21 cellular contexts compared by ENCODE assay signal in genomic region chr6:102352552-102352951, GRCh38.
DNase-seq lines count a peak whose midpoint lies in the region; ATAC-seq, FAIRE-seq and TF ChIP-seq lines count a peak whose summit lies in the region.
"Had no signal": no experiment of that assay in that cellular context is flagged by ENCODE, and none has a peak within 500 bp of the region (broad histone marks: within the 10 kb centered on the region; RNA-seq: fewer than 3 reads in every experiment).

No MANE protein-coding gene starts in this region.

- H4K91ac ChIP-seq in mesenchymal stem cell (ENCODE audit: low read length), result no peak overlapping the region

- no peak for TF ChIP-seq EP300 in HepG2 (IDR thresholded peaks at IDR 0.05; ENCODE audit: low read depth in 2 of 2, low read length in 2 of 2)
- TF ChIP-seq EP300 in HepG2 (CRISPR knock-in tag; IDR thresholded peaks at IDR 0.05; ENCODE audit: borderline replicate concordance), result no peak

- H3K9me3 ChIP-seq in HepG2 (ENCODE audit: low read length), result no peaks in the 10 kb centered on the region
- no peaks in the 10 kb centered on the region for H3K9me3 ChIP-seq in right lobe of liver
- H3K9me3 ChIP-seq in mesenchymal stem cell (ENCODE audit: control insufficient read depth, low read length), result peaks cover 9% of the 10 kb centered on the region
- peaks cover 0 to 23% (median 0%) of the 10 kb centered on the region in 8 donors for H3K9me3 ChIP-seq in spleen
- H3K9me3 ChIP-seq: BLaER1, Caco-2, HAP-1 had no signal

- in situ Hi-C loops in HepG2 (cut with HindIII; ENCODE audit: extremely low pct_ligation_motif_present, low pct_unique_long_range_greater_than_20kb), result no loop called here

- H4K20me1 ChIP-seq in HepG2 (ENCODE audit: insufficient read depth, low read length), result no peaks in the 10 kb centered on the region
- H4K20me1 ChIP-seq: BLaER1 had no signal

- no peak overlapping the region for H2AK5ac ChIP-seq in mesenchymal stem cell (ENCODE audit: low read length, severe bottlenecking)

- POLR2A ChIA-PET in HepG2 (lab: Yijun Ruan, JAX), result no interaction called here

- H2BK12ac ChIP-seq in mesenchymal stem cell (ENCODE audit: low read length in 2 of 2), result no peak overlapping the region

- H3K4me2 ChIP-seq in HepG2 (ENCODE audit: low read depth, low read length) (0 out of 2 replicates have a peak overlapping the region, but pooled peaks have one; percentile 12), mesenchymal stem cell (ENCODE audit: low read length, poor library complexity, severe bottlenecking) (no peak overlapping the region)
- H3K4me2 ChIP-seq: BLaER1, GM23338 had no signal

- ATAC-seq in HepG2 (peak; percentile 53; the same call in 2 of the 3 replicates), right lobe of liver (no peak)
- ATAC-seq: CD8-positive, alpha-beta T cell; GM12878; GM23338 had no signal

- intact Hi-C loops in HepG2 (cut with micrococcal nuclease; ENCODE audit: unreplicated experiment) (no loop called here), right lobe of liver (cut with DNase I) (no loop called here), spleen (cut with DNase I; ENCODE audit: low total_unique reads) (no loop called here)

- 0% methylated on average over 5 of the region's 5 CpGs for WGBS in HepG2 (ENCODE audit: low lambda C conversion rate)
- 39% methylated on average over 5 of the region's 5 CpGs for WGBS in right lobe of liver (ENCODE audit: insufficient coverage, low coverage, low lambda C conversion rate, missing lambda C conversion rate)
- 94% methylated on average over 5 of the region's 5 CpGs for WGBS in mesenchymal stem cell
- WGBS in spleen, 5 donors, result 75 to 93% (median 79%) methylated on average over 5 of the region's 5 CpGs

- TF ChIP-seq POLR2A in HepG2 (IDR thresholded peaks at IDR 0.05; ENCODE audit: insufficient read depth in 1 of 2, low read depth in 2 of 2, low read length in 2 of 2) (no peak), right lobe of liver (IDR thresholded peaks at IDR 0.05) (no peak), spleen (IDR thresholded peaks at IDR 0.05) (no peak)

- DNase-seq in HepG2 (ENCODE audit: low spot score) (no peak), right lobe of liver (no peak), mesenchymal stem cell (no peak), spleen (peak; percentile 22), NCI-H446 (lab: John Stamatoyannopoulos, UW) (no peak), GM03348 (ENCODE audit: low spot score) (no peak)
- DNase-seq: Caco-2; CD4-positive, CD25-positive, alpha-beta regulatory T cell; CD8-positive, alpha-beta T cell; DMS153; DND-41; HFFc6 had no signal

- H3K79me2 ChIP-seq in HepG2 (ENCODE audit: insufficient read depth, low read length), result no peaks in the 10 kb centered on the region

- no peak overlapping the region for H2BK15ac ChIP-seq in mesenchymal stem cell (ENCODE audit: low read depth, poor library complexity, severe bottlenecking)

- no peak overlapping the region for H2BK120ac ChIP-seq in mesenchymal stem cell (ENCODE audit: low read depth, low read length)

- CTCF ChIA-PET in HepG2 (lab: Yijun Ruan, JAX; ENCODE audit: low intra/inter-chr PET ratio, low total read pairs), result no interaction called here

- H3K27me3 ChIP-seq in HepG2 (ENCODE audit: control insufficient read depth in 1 of 2, insufficient read depth in 2 of 2, low read length in 2 of 2), result no peaks in the 10 kb centered on the region
- no peaks in the 10 kb centered on the region for H3K27me3 ChIP-seq in right lobe of liver
- no peaks in the 10 kb centered on the region for H3K27me3 ChIP-seq in mesenchymal stem cell (ENCODE audit: control insufficient read depth in 1 of 2, insufficient read depth in 1 of 2, low read length in 2 of 2)
- no peaks in the 10 kb centered on the region for H3K27me3 ChIP-seq in spleen (replicated peaks in 1 of 7)
- H3K27me3 ChIP-seq: BLaER1 had no signal

- peak overlapping the region; percentile 61 for H2BK5ac ChIP-seq in mesenchymal stem cell (ENCODE audit: low read depth, low read length, poor library complexity, severe bottlenecking)

- H3K36me3 ChIP-seq in HepG2 (replicated peaks in 1 of 2; ENCODE audit: control insufficient read depth in 1 of 2, insufficient read depth in 2 of 2, low read length in 2 of 2) (no peaks in the 10 kb centered on the region), right lobe of liver (no peaks in the 10 kb centered on the region), mesenchymal stem cell (ENCODE audit: control insufficient read depth in 1 of 2, insufficient read depth in 2 of 2, low read depth in 1 of 2, low read length in 2 of 2) (no peaks in the 10 kb centered on the region), spleen (no peaks in the 10 kb centered on the region)
- H3K36me3 ChIP-seq: BLaER1, HAP-1 had no signal

- TF ChIP-seq CTCF in HepG2 (CRISPR knock-in tag; IDR thresholded peaks at IDR 0.05) (no peak), right lobe of liver (IDR thresholded peaks at IDR 0.05) (no peak), spleen (IDR thresholded peaks at IDR 0.05 in 8 of 11, conservative IDR thresholded peaks at IDR 0.05 in 3 of 11) (no peak)

- H3K27ac ChIP-seq in HepG2 (ENCODE audit: extremely low read length, insufficient read depth, low read length) (no peak overlapping the region), right lobe of liver (no peak overlapping the region), mesenchymal stem cell (ENCODE audit: low read length, poor library complexity, severe bottlenecking) (no peak overlapping the region), spleen (no peak overlapping the region)
- H3K27ac ChIP-seq: 22Rv1, BLaER1, C4-2B had no signal

- H2AFZ ChIP-seq in HepG2 (ENCODE audit: low read length), result peak overlapping the region; percentile 63
- H2AFZ ChIP-seq in mesenchymal stem cell (ENCODE audit: low read depth, low read length), result no peak overlapping the region
- H2AFZ ChIP-seq: GM23338 had no signal

- H3K9ac ChIP-seq in HepG2 (ENCODE audit: insufficient read depth, low read depth, low read length) (no peak overlapping the region), mesenchymal stem cell (ENCODE audit: low read length) (no peak overlapping the region)
- H3K9ac ChIP-seq: BLaER1 had no signal

- H3K79me1 ChIP-seq in mesenchymal stem cell (replicated peaks; ENCODE audit: low read length, poor library complexity, severe bottlenecking), result no peaks in the 10 kb centered on the region

- H4K8ac ChIP-seq in mesenchymal stem cell (ENCODE audit: low read length), result no peak overlapping the region

- TF ChIP-seq RAD21 in HepG2 (CRISPR knock-in tag; IDR thresholded peaks at IDR 0.05), result no peak

- H3K23ac ChIP-seq in mesenchymal stem cell (ENCODE audit: low read length in 2 of 2), result no peak overlapping the region

- FAIRE-seq in HepG2 (lab: Jason Lieb, UNC), result no peak
- FAIRE-seq: A204.1, G401.6, GM12878, H54 had no signal

- no TSS peak for BruUV-seq in HepG2 (replicated peaks; lab: Mats Ljungman, UMichigan)

- H3K4ac ChIP-seq in mesenchymal stem cell (ENCODE audit: low read depth in 1 of 2, low read length in 2 of 2), result no peak overlapping the region

- no peak overlapping the region for H3K14ac ChIP-seq in mesenchymal stem cell (ENCODE audit: low read length in 2 of 2)

- no peaks in the 10 kb centered on the region for H3K4me1 ChIP-seq in HepG2 (ENCODE audit: insufficient read depth, low read length)
- no peaks in the 10 kb centered on the region for H3K4me1 ChIP-seq in right lobe of liver
- H3K4me1 ChIP-seq in mesenchymal stem cell (ENCODE audit: control insufficient read depth, insufficient read depth, low read depth, low read length), result no peaks in the 10 kb centered on the region
- no peaks in the 10 kb centered on the region for H3K4me1 ChIP-seq in spleen
- H3K4me1 ChIP-seq: BLaER1, Caco-2, HAP-1 had no signal

- H3K18ac ChIP-seq in mesenchymal stem cell (ENCODE audit: low read depth in 1 of 2, low read length in 2 of 2), result no peak overlapping the region

- no peak overlapping the region for H3K4me3 ChIP-seq in HepG2 (replicated peaks in 1 of 3; ENCODE audit: insufficient read depth in 1 of 3, low read depth in 2 of 3, low read length in 3 of 3)
- H3K4me3 ChIP-seq in right lobe of liver, result no peak overlapping the region
- no peak overlapping the region for H3K4me3 ChIP-seq in mesenchymal stem cell (ENCODE audit: insufficient read depth in 1 of 2, low read depth in 1 of 2, low read length in 2 of 2)
- H3K4me3 ChIP-seq in spleen, result no peak overlapping the region
- H3K4me3 ChIP-seq: BLaER1, GM12878, GM23338, HAP-1 had no signal

TF ChIP-seq in HepG2, 621 proteins besides CTCF, POLR2A, EP300 and RAD21:
- TF ChIP-seq GABPA (IDR thresholded peaks at IDR 0.05; ENCODE audit: low read depth, low read length) (peak; percentile 46), GABPA (CRISPR knock-in tag; IDR thresholded peaks at IDR 0.05; ENCODE audit: low read depth) (peak; percentile 62), PPARG (CRISPR knock-in tag; conservative IDR thresholded peaks at IDR 0.05) (no peak), GABPB1 (CRISPR knock-in tag; IDR thresholded peaks at IDR 0.05) (peak; percentile 18; the same call in 1 of the 2 replicates), MED8 (CRISPR knock-in tag; IDR thresholded peaks at IDR 0.05; ENCODE audit: insufficient replicate concordance) (no peak)
